Comparison of ENCODE assay signal across 1 cellular context in genomic region chr1:226059709-226060108, GRCh38.
TF ChIP-seq lines count a peak whose summit lies in the region.

No MANE protein-coding gene starts in this region.

TF ChIP-seq in K562, 482 proteins besides CTCF, POLR2A, EP300 and RAD21 (continued from another document):
- TF ChIP-seq ARID4B (CRISPR knock-in tag; IDR thresholded peaks at IDR 0.05) (no peak), SMAD3 (CRISPR knock-in tag; conservative IDR thresholded peaks at IDR 0.05) (no peak), CC2D1A (IDR thresholded peaks at IDR 0.05) (no peak)
